ENCODE assay signal across 1 cellular context in the genomic region with DNA sequence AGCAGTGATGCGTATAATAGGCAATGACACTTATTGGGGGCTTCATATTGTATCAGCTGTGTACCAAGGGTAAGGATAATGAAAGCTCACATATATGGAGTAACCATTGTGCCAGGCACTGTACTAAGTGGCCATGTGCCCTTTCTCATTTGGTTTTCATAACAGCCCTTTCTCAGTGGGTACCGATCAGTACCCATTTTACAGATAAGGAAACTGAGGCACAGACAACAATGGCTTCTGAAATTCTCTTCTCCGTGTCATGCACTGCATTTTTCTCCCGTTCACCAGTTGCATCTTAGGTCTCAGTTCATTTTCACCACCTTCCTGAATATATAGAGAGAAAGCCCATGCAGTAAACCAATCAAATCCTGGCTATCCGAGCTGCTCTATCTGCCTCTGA.
TF ChIP-seq lines count a peak whose summit lies in the region.

No MANE protein-coding gene starts in this region.

TF ChIP-seq in HepG2, 621 proteins besides CTCF, POLR2A, EP300 and RAD21 (continued from another document):
- TF ChIP-seq, protein P1, sequence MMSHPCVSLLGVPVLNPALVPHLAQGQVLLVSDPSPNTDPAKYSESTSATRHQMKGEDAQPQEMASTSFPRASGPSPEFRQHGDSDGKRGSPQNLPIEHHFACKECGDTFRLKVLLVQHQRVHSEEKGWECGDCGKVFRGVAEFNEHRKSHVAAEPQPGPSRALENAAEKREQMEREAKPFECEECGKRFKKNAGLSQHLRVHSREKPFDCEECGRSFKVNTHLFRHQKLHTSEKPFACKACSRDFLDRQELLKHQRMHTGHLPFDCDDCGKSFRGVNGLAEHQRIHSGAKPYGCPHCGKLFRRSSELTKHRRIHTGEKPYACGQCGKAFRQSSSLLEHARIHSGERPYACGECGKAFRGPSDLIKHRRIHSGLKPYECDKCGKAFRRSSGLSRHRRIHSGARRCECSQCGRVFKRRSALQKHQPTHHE (CRISPR knock-in tag; IDR thresholded peaks at IDR 0.05; ENCODE audit: borderline replicate concordance) = no peak
- TF ChIP-seq IRX3 (CRISPR knock-in tag; IDR thresholded peaks at IDR 0.05; ENCODE audit: borderline replicate concordance, low read depth) = no peak
